ENCODE assay signal across 26 cellular contexts in the genomic region with DNA sequence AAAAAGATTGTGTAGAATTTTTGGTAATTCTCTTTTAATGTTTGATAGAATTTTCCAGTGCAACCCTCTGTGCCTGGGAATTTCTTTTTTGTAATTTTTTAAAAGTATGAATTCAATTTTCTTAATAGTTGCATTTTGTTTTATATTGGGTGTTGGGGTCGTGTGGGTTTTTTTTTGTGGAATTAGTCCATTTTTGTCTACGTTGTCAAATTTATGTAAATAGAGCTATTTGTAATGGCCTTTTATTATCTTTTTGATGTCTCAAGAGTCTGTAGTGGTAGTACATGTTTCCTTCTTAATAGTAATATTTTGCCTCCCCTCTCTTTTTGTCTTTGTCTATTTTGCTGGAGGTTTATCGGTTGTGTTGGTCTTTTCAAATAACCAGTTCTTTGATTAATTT.
DNase-seq lines count a peak whose midpoint lies in the region; ATAC-seq, FAIRE-seq and TF ChIP-seq lines count a peak whose summit lies in the region.
"Had no signal": no experiment of that assay in that cellular context is flagged by ENCODE, and none has a peak within 500 bp of the region (broad histone marks: within the 10 kb centered on the region; RNA-seq: fewer than 3 reads in every experiment).

No MANE protein-coding gene starts in this region.

- CTCF ChIA-PET in A549 (lab: Yijun Ruan, JAX) (no interaction called here), K562 (lab: Yijun Ruan, JAX; ENCODE audit: low intra/inter-chr PET ratio) (no interaction called here)

- H3K9me3 ChIP-seq in A549 (no peaks in the 10 kb centered on the region; the same call in 2 of the 3 replicates), K562 (replicated peaks; ENCODE audit: control insufficient read depth, insufficient read depth, low read depth, low read length) (no peaks in the 10 kb centered on the region)
- H3K9me3 ChIP-seq: BE2C had no signal

- peak overlapping the region; percentile 19 for H3K27ac Mint-ChIP-seq in activated CD4-positive, alpha-beta T cell treated with anti-CD3 and anti-CD28 coated beads, Interleukin-2, amount 10 ng/mL, durations not matched to agents 24 days and 14 days
- H3K27ac Mint-ChIP-seq: CD14-positive monocyte; CD4-positive, alpha-beta memory T cell; CD4-positive, CD25-positive, alpha-beta regulatory T cell; CD8-positive, alpha-beta memory T cell had no signal

- no peak overlapping the region for H3K4me3 ChIP-seq in A549
- H3K4me3 ChIP-seq in K562: no peak overlapping the region
- H3K4me3 ChIP-seq: BLaER1 had no signal

- H3K4me1 ChIP-seq in A549: no peaks in the 10 kb centered on the region
- H3K4me1 ChIP-seq in K562 (replicated peaks in 1 of 2; ENCODE audit: control insufficient read depth in 2 of 2, insufficient read depth in 2 of 2, low read length in 2 of 2): no peaks in the 10 kb centered on the region
- H3K4me1 ChIP-seq: BE2C, BLaER1 had no signal

- no peaks in the 10 kb centered on the region for H3K27me3 Mint-ChIP-seq in activated CD4-positive, alpha-beta T cell treated with anti-CD3 and anti-CD28 coated beads, Interleukin-2, amount 10 ng/mL, durations not matched to agents 24 days and 14 days
- H3K27me3 Mint-ChIP-seq: CD4-positive, CD25-positive, alpha-beta regulatory T cell; CD8-positive, alpha-beta memory T cell had no signal

- no peak for TF ChIP-seq EP300 in A549 (IDR thresholded peaks at IDR 0.05)
- no peak for TF ChIP-seq EP300 in K562 (IDR thresholded peaks at IDR 0.05; ENCODE audit: low read length)

- no peaks in the 10 kb centered on the region for H3K9me1 ChIP-seq in K562 (ENCODE audit: control insufficient read depth, insufficient read depth, low read length)

- H3K9me3 Mint-ChIP-seq in activated CD4-positive, alpha-beta T cell treated with anti-CD3 and anti-CD28 coated beads, Interleukin-2, amount 10 ng/mL, durations not matched to agents 24 days and 14 days: no peaks in the 10 kb centered on the region

- H3K27me3 ChIP-seq in K562 (ENCODE audit: control insufficient read depth in 2 of 2, insufficient read depth in 2 of 2, low read length in 2 of 2): peaks cover 2 to 11% of the 10 kb centered on the region in 2 experiments; a peak in 4 of 5 replicates
- H3K27me3 ChIP-seq: BE2C, BLaER1 had no signal

- FAIRE-seq in A549 (lab: Jason Lieb, UNC): no peak
- FAIRE-seq in K562 (lab: Jason Lieb, UNC): no peak
- FAIRE-seq: G401.6, GM12891, GM19239 had no signal

- no peak for TF ChIP-seq CTCF in A549 (IDR thresholded peaks at IDR 0.05)
- TF ChIP-seq CTCF in K562 (IDR thresholded peaks at IDR 0.05 in 2 of 3, conservative IDR thresholded peaks at IDR 0.05 in 1 of 3; ENCODE audit: insufficient read depth in 2 of 3, low read depth in 1 of 3, low read length in 3 of 3): no peak

- DNase-seq in activated CD4-positive, alpha-beta T cell treated with anti-CD3 and anti-CD28 coated beads, Interleukin-2, amount 10 ng/mL, durations not matched to agents 24 days and 14 days: no peak
- DNase-seq in activated CD4-positive, alpha-beta T cell treated with anti-CD3 and anti-CD28 coated beads, Interleukin-2, amount 50 U/mL, for 1 hour: no peak
- DNase-seq in A549 (ENCODE audit: low read depth in 1 of 2, low spot score in 1 of 2) (no peak), K562 (ENCODE audit: extremely low read depth in 1 of 4, low spot score in 3 of 4) (no peak), left cardiac atrium (no peak), NCI-H1092 (lab: John Stamatoyannopoulos, UW) (no peak)
- DNase-seq: ACHN; BE2C; C1 segment of cervical spinal cord; CD4-positive, alpha-beta memory T cell; CD4-positive, CD25-positive, alpha-beta regulatory T cell; CD8-positive, alpha-beta memory T cell; COR-L47; DMS 273 treated with DMSO at 0.1 percent for 48 hours; DMS153; DMS53; DMS79; DND-41; EL; GF-D8 had no signal

- BruUV-seq in K562 (replicated peaks; lab: Mats Ljungman, UMichigan): no TSS peak

- intact Hi-C loops in activated CD4-positive, alpha-beta T cell treated with anti-CD3 and anti-CD28 coated beads, Interleukin-2, amount 10 ng/mL, durations not matched to agents 24 days and 14 days (cut with micrococcal nuclease): no loop called here
- intact Hi-C loops in K562 (cut with micrococcal nuclease): no loop called here
- intact Hi-C loops in left cardiac atrium (cut with DNase I): no loop called here

- H3K79me2 ChIP-seq in K562 (ENCODE audit: control insufficient read depth, insufficient read depth, low read length): no peaks in the 10 kb centered on the region

- H3K4me2 ChIP-seq in A549 (no peak overlapping the region), K562 (ENCODE audit: insufficient read depth, low read length) (no peak overlapping the region)
- H3K4me2 ChIP-seq: BLaER1 had no signal

- H3K36me3 Mint-ChIP-seq in activated CD4-positive, alpha-beta T cell treated with anti-CD3 and anti-CD28 coated beads, Interleukin-2, amount 10 ng/mL, durations not matched to agents 24 days and 14 days (ENCODE audit: low read depth): no peaks in the 10 kb centered on the region
- H3K36me3 Mint-ChIP-seq: CD14-positive monocyte; CD4-positive, alpha-beta memory T cell; CD4-positive, CD25-positive, alpha-beta regulatory T cell had no signal

- POLR2A ChIA-PET in A549 (lab: Yijun Ruan, JAX): no interaction called here
- POLR2A ChIA-PET in K562 (lab: Yijun Ruan, JAX): no interaction called here

- ATAC-seq in A549 (no peak), K562 (no peak), left cardiac atrium (no peak)

- no peaks in the 10 kb centered on the region for H3K36me3 ChIP-seq in K562 (ENCODE audit: control insufficient read depth, insufficient read depth, low read length)
- H3K36me3 ChIP-seq: BE2C, BLaER1 had no signal

- H3K9ac ChIP-seq in K562 (ENCODE audit: insufficient read depth in 1 of 2, low read depth in 2 of 2, low read length in 2 of 2): no peak overlapping the region
- H3K9ac ChIP-seq: BLaER1 had no signal

- in situ Hi-C loops in K562 (cut with MboI): no loop called here

- no peaks in the 10 kb centered on the region for H4K20me1 ChIP-seq in K562 (replicated peaks; ENCODE audit: control insufficient read depth, insufficient read depth, low read length)
- H4K20me1 ChIP-seq: BLaER1 had no signal

- TF ChIP-seq RAD21 in A549 (conservative IDR thresholded peaks at IDR 0.05 in 1 of 2, IDR thresholded peaks at IDR 0.05 in 1 of 2) (no peak), K562 (CRISPR knock-in tag; conservative IDR thresholded peaks at IDR 0.05 in 1 of 2, IDR thresholded peaks at IDR 0.05 in 1 of 2) (no peak)

- WGBS in A549 (ENCODE audit: missing lambda C conversion rate): 26% methylated on average over 3 of the region's 3 CpGs
- 0% methylated on average over 3 of the region's 3 CpGs for WGBS in K562 (ENCODE audit: insufficient coverage, low coverage, missing lambda C conversion rate)

- H2AFZ ChIP-seq in K562 (ENCODE audit: low read depth, low read length): no peak overlapping the region

- H3K27ac ChIP-seq in A549 (no peak overlapping the region), K562 (ENCODE audit: extremely low read depth, low read depth, low read length) (no peak overlapping the region)
- H3K27ac ChIP-seq: 22Rv1, BLaER1 had no signal

- H3K4me1 Mint-ChIP-seq in activated CD4-positive, alpha-beta T cell treated with anti-CD3 and anti-CD28 coated beads, Interleukin-2, amount 10 ng/mL, durations not matched to agents 24 days and 14 days: no peaks in the 10 kb centered on the region
- H3K4me1 Mint-ChIP-seq: CD14-positive monocyte; CD4-positive, alpha-beta memory T cell; CD4-positive, CD25-positive, alpha-beta regulatory T cell; CD8-positive, alpha-beta memory T cell had no signal

- no peak for TF ChIP-seq POLR2A in A549 (IDR thresholded peaks at IDR 0.05; ENCODE audit: low read length)
- no peak for TF ChIP-seq POLR2A in K562 (conservative IDR thresholded peaks at IDR 0.05)

- no peak overlapping the region for H3K4me3 Mint-ChIP-seq in activated CD4-positive, alpha-beta T cell treated with anti-CD3 and anti-CD28 coated beads, Interleukin-2, amount 10 ng/mL, durations not matched to agents 24 days and 14 days
- H3K4me3 Mint-ChIP-seq: CD14-positive monocyte; CD4-positive, alpha-beta memory T cell; CD4-positive, CD25-positive, alpha-beta regulatory T cell; CD8-positive, alpha-beta memory T cell had no signal

TF ChIP-seq in A549, 52 proteins besides CTCF, POLR2A, EP300 and RAD21:
- TF ChIP-seq MAFK (IDR thresholded peaks at IDR 0.05; ENCODE audit: partially characterized antibody): peak; percentile 30
- no peak for TF ChIP-seq HOXB5 (CRISPR knock-in tag; IDR thresholded peaks at IDR 0.05)

TF ChIP-seq in K562, 482 proteins besides CTCF, POLR2A, EP300 and RAD21:
- TF ChIP-seq C11orf30 (IDR thresholded peaks at IDR 0.05; ENCODE audit: low read depth) (peak; percentile 36; the same call in 1 of the 2 replicates), PHF21A (IDR thresholded peaks at IDR 0.05; ENCODE audit: borderline replicate concordance, low read depth) (no peak), SMAD4 (CRISPR knock-in tag; conservative IDR thresholded peaks at IDR 0.05) (no peak), ZNF165 (CRISPR knock-in tag; IDR thresholded peaks at IDR 0.05; ENCODE audit: borderline replicate concordance) (no peak), CAMTA2 (CRISPR knock-in tag; conservative IDR thresholded peaks at IDR 0.05) (no peak), STAT5B (CRISPR knock-in tag; IDR thresholded peaks at IDR 0.05) (no peak), ZSCAN32 (CRISPR knock-in tag; IDR thresholded peaks at IDR 0.05) (no peak), KLF6 (CRISPR knock-in tag; IDR thresholded peaks at IDR 0.05; ENCODE audit: borderline replicate concordance) (no peak), HNRNPK (IDR thresholded peaks at IDR 0.05; ENCODE audit: low read depth, low read length, poor library complexity, severe bottlenecking) (no peak), MAFG (tag; conservative IDR thresholded peaks at IDR 0.05) (peak; percentile 32; the same call in 1 of the 2 replicates), HOXB6 (CRISPR knock-in tag; IDR thresholded peaks at IDR 0.05; ENCODE audit: borderline replicate concordance) (no peak), SIX5 (IDR thresholded peaks at IDR 0.05; ENCODE audit: borderline replicate concordance in 1 of 2, insufficient read depth in 1 of 2, low read depth in 1 of 2, low read length in 2 of 2) (no peak), MEIS2 (IDR thresholded peaks at IDR 0.05; ENCODE audit: partially characterized antibody) (no peak), ZNF316 (IDR thresholded peaks at IDR 0.05) (peak; percentile 71), ZNF311 (CRISPR knock-in tag; IDR thresholded peaks at IDR 0.05) (no peak), MBD2 (IDR thresholded peaks at IDR 0.05; ENCODE audit: borderline replicate concordance, low read depth) (no peak), SAP30 (IDR thresholded peaks at IDR 0.05; ENCODE audit: borderline replicate concordance, insufficient read depth, low read depth, low read length, poor library complexity, severe bottlenecking) (no peak), ETV5 (CRISPR knock-in tag; IDR thresholded peaks at IDR 0.05; ENCODE audit: low read depth) (no peak), ZC3H11A (IDR thresholded peaks at IDR 0.05; ENCODE audit: low read depth, low read length) (no peak), SMC3 (conservative IDR thresholded peaks at IDR 0.05; ENCODE audit: insufficient read depth, low read depth, low read length) (no peak), NFATC3 (IDR thresholded peaks at IDR 0.05) (no peak)
